Comparison of ENCODE assay signal across 1 cellular context in genomic region chr21:44304041-44304738, GRCh38.
TF ChIP-seq lines count a peak whose summit lies in the region.

No MANE protein-coding gene starts in this region.

TF ChIP-seq in SK-N-SH treated with all-trans-retinoic acid at 6 μM for 48 hours, 23 proteins besides CTCF, POLR2A, EP300 and RAD21:
- no peak for TF ChIP-seq TCF4 (CRISPR knock-in tag; IDR thresholded peaks at IDR 0.05; ENCODE audit: borderline replicate concordance)
- no peak for TF ChIP-seq ARNTL (CRISPR knock-in tag; IDR thresholded peaks at IDR 0.05; ENCODE audit: borderline replicate concordance, low read depth)
- no peak for TF ChIP-seq GLIS3 (CRISPR knock-in tag; IDR thresholded peaks at IDR 0.05)
- no peak for TF ChIP-seq ZFP30 (CRISPR knock-in tag; IDR thresholded peaks at IDR 0.05)
- TF ChIP-seq ZNF8 (CRISPR knock-in tag; IDR thresholded peaks at IDR 0.05), result no peak
